In genomic region chr9:93183663-93184438, GRCh38 we compare ENCODE assay signal across 8 cellular contexts. TPM values are rescaled to one million over a fixed set of nuclear protein-coding genes. Genes with fewer than 3 reads are reported as not detected.
A peak's percentile ranks its signal among the peaks of the same experiment; 100 is the strongest.
DNase-seq lines count a peak whose midpoint lies in the region; ATAC-seq, FAIRE-seq and TF ChIP-seq lines count a peak whose summit lies in the region.

TSS of gene WNK2 (plus strand) at chr9:93184139. CDS start at chr9:93184930, 791 bp downstream.

- H3K4me1 ChIP-seq in K562 (replicated peaks in 1 of 2; ENCODE audit: control insufficient read depth in 2 of 2, insufficient read depth in 2 of 2, low read length in 2 of 2) (peaks cover 0 to 22% of the 10 kb centered on the region in 2 experiments; a peak in 2 of 5 replicates), small intestine (ENCODE audit: control insufficient read depth in 2 of 2, insufficient read depth in 1 of 2, low read depth in 1 of 2, low read length in 1 of 2) (peaks cover 6 to 9% of the 10 kb centered on the region in 2 donors)

- H3K36me3 ChIP-seq in SK-N-MC (ENCODE audit: insufficient read depth, low read length): no peaks in the 10 kb centered on the region
- H3K36me3 ChIP-seq in K562 (ENCODE audit: control insufficient read depth, insufficient read depth, low read length): no peaks in the 10 kb centered on the region
- H3K36me3 ChIP-seq in small intestine (ENCODE audit: control insufficient read depth in 2 of 2, insufficient read depth in 2 of 2, low read length in 2 of 2): no peaks in the 10 kb centered on the region

- H3K9me1 ChIP-seq in K562 (ENCODE audit: control insufficient read depth, insufficient read depth, low read length): no peaks in the 10 kb centered on the region

- peak within 1 kb of the TSS; percentile 62 for H3K4me2 ChIP-seq in K562 (ENCODE audit: insufficient read depth, low read length)

- POLR2A ChIA-PET in K562 (lab: Yijun Ruan, JAX): no interaction called here

- under 1% methylated on average over 38 of the region's 85 CpGs for WGBS in K562 (ENCODE audit: insufficient coverage, low coverage, missing lambda C conversion rate)
- WGBS in small intestine, 3 donors: 1 to 3% (median 2%) methylated on average over 39 to 85 of the region's 85 CpGs

- in situ Hi-C loops in K562 (cut with MboI): no loop called here

- no peak for TF ChIP-seq CTCF in K562 (IDR thresholded peaks at IDR 0.05 in 2 of 3, conservative IDR thresholded peaks at IDR 0.05 in 1 of 3; ENCODE audit: insufficient read depth in 2 of 3, low read depth in 1 of 3, low read length in 3 of 3)

- H2AFZ ChIP-seq in K562 (ENCODE audit: low read depth, low read length): peak within 1 kb of the TSS; percentile 74

- DNase-seq in NCI-H1417 (lab: John Stamatoyannopoulos, UW) (peak; percentile 45 to 92 (median 86)), NCI-H1417 treated with DMSO at 0.1 percent for 48 hours (lab: John Stamatoyannopoulos, UW) (no peak), SK-N-MC (ENCODE audit: low read depth, low spot score) (no peak), K562 (ENCODE audit: extremely low read depth in 1 of 4, low spot score in 3 of 4) (peak; percentile 46 to 98 (median 94)), iPS-NIHi11 (ENCODE audit: low spot score) (peak; percentile 99), small intestine (peak; percentile 65), SIG-M5 treated with dmso at 0.1 percent for 504 hours (lab: John Stamatoyannopoulos, UW; ENCODE audit: unreplicated experiment) (no peak)

- H3K9me3 ChIP-seq in SK-N-MC (ENCODE audit: low read depth, low read length) (no peaks in the 10 kb centered on the region), K562 (replicated peaks; ENCODE audit: control insufficient read depth, insufficient read depth, low read depth, low read length) (no peaks in the 10 kb centered on the region), small intestine (ENCODE audit: control insufficient read depth, low read depth) (no peaks in the 10 kb centered on the region)

- peaks cover 16% of the 10 kb centered on the region for H4K20me1 ChIP-seq in K562 (replicated peaks; ENCODE audit: control insufficient read depth, insufficient read depth, low read length)

- H3K4me3 ChIP-seq in SK-N-MC (peak within 1 kb of the TSS; percentile 84), K562 (peak within 1 kb of the TSS; percentile 40), small intestine (ENCODE audit: low read depth in 1 of 2, low read length in 2 of 2) (peak within 1 kb of the TSS; percentile 58 to 61)

- H3K79me2 ChIP-seq in K562 (ENCODE audit: control insufficient read depth, insufficient read depth, low read length): no peaks in the 10 kb centered on the region

- intact Hi-C loops in K562 (cut with micrococcal nuclease): no loop called here

- BruUV-seq in K562 (replicated peaks; lab: Mats Ljungman, UMichigan): no TSS peak

- FAIRE-seq in K562 (lab: Jason Lieb, UNC) (no peak), small intestine (lab: Jason Lieb, UNC) (no peak)

- CTCF ChIA-PET in K562 (lab: Yijun Ruan, JAX; ENCODE audit: low intra/inter-chr PET ratio): no interaction called here

- no peak for TF ChIP-seq POLR2A in K562 (conservative IDR thresholded peaks at IDR 0.05)

- TF ChIP-seq EP300 in K562 (IDR thresholded peaks at IDR 0.05; ENCODE audit: low read length): no peak

- H3K9ac ChIP-seq in SK-N-MC (ENCODE audit: insufficient read length) (peak within 1 kb of the TSS; percentile 73), K562 (ENCODE audit: insufficient read depth in 1 of 2, low read depth in 2 of 2, low read length in 2 of 2) (peak within 1 kb of the TSS in 1 of 2 experiments; percentile 92; a peak in 2 of 4 replicates)

- ATAC-seq in K562: peak; percentile 91
- ATAC-seq in GM21526 (IDR thresholded peaks at IDR 0.05; ENCODE audit: low FRiP score, unreplicated experiment): no peak

- H3K27ac ChIP-seq in SK-N-MC (no peak within 1 kb of the TSS), K562 (ENCODE audit: extremely low read depth, low read depth, low read length) (no peak within 1 kb of the TSS), small intestine (ENCODE audit: low read depth in 1 of 2, low read length in 1 of 2) (no peak within 1 kb of the TSS)

- H3K27me3 ChIP-seq in K562 (ENCODE audit: control insufficient read depth in 2 of 2, insufficient read depth in 2 of 2, low read length in 2 of 2) (peaks cover 36 to 67% of the 10 kb centered on the region in 2 experiments; a peak in 4 of 5 replicates), small intestine (ENCODE audit: control insufficient read depth in 2 of 2, insufficient read depth in 2 of 2, low read length in 2 of 2) (no peaks in the 10 kb centered on the region)

- no peak for TF ChIP-seq RAD21 in K562 (CRISPR knock-in tag; conservative IDR thresholded peaks at IDR 0.05 in 1 of 2, IDR thresholded peaks at IDR 0.05 in 1 of 2)

TF ChIP-seq in K562, 482 proteins besides CTCF, POLR2A, EP300 and RAD21 (continues in another document):
- peak; percentile 43; the same call in 1 of the 2 replicates for TF ChIP-seq PHF8 (IDR thresholded peaks at IDR 0.05; ENCODE audit: borderline replicate concordance, low read length)
- TF ChIP-seq HMGN3 (IDR thresholded peaks at IDR 0.05; ENCODE audit: borderline replicate concordance, extremely low read depth, insufficient read length, low read depth, low read length): peak; percentile 31
- peak; percentile 19; the same call in 1 of the 2 replicates for TF ChIP-seq CTBP1 (IDR thresholded peaks at IDR 0.05; ENCODE audit: borderline replicate concordance)
- no peak for TF ChIP-seq EHMT2 (IDR thresholded peaks at IDR 0.05)
- TF ChIP-seq ZNF24 (IDR thresholded peaks at IDR 0.05): no peak
- TF ChIP-seq, protein P1, sequence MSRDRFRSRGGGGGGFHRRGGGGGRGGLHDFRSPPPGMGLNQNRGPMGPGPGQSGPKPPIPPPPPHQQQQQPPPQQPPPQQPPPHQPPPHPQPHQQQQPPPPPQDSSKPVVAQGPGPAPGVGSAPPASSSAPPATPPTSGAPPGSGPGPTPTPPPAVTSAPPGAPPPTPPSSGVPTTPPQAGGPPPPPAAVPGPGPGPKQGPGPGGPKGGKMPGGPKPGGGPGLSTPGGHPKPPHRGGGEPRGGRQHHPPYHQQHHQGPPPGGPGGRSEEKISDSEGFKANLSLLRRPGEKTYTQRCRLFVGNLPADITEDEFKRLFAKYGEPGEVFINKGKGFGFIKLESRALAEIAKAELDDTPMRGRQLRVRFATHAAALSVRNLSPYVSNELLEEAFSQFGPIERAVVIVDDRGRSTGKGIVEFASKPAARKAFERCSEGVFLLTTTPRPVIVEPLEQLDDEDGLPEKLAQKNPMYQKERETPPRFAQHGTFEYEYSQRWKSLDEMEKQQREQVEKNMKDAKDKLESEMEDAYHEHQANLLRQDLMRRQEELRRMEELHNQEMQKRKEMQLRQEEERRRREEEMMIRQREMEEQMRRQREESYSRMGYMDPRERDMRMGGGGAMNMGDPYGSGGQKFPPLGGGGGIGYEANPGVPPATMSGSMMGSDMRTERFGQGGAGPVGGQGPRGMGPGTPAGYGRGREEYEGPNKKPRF (IDR thresholded peaks at IDR 0.05; ENCODE audit: low read depth, low read length): no peak
- 0 out of 2 replicates have a peak, but pooled peaks have one; percentile 25 for TF ChIP-seq ZNF395 (CRISPR knock-in tag; IDR thresholded peaks at IDR 0.05)
- TF ChIP-seq SAFB (IDR thresholded peaks at IDR 0.05; ENCODE audit: borderline replicate concordance, low read depth, low read length): peak; percentile 53; the same call in 1 of the 2 replicates
- 0 out of 4 replicates have a peak, but pooled peaks of 1 of the 2 experiments have one; percentile 16 for TF ChIP-seq NONO (IDR thresholded peaks at IDR 0.05; ENCODE audit: low read depth in 2 of 2, low read length in 1 of 2)
- TF ChIP-seq PCBP2 (IDR thresholded peaks at IDR 0.05; ENCODE audit: low read depth, low read length, poor library complexity, severe bottlenecking): no peak
- TF ChIP-seq, protein P2, sequence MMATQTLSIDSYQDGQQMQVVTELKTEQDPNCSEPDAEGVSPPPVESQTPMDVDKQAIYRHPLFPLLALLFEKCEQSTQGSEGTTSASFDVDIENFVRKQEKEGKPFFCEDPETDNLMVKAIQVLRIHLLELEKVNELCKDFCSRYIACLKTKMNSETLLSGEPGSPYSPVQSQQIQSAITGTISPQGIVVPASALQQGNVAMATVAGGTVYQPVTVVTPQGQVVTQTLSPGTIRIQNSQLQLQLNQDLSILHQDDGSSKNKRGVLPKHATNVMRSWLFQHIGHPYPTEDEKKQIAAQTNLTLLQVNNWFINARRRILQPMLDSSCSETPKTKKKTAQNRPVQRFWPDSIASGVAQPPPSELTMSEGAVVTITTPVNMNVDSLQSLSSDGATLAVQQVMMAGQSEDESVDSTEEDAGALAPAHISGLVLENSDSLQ (IDR thresholded peaks at IDR 0.05): peak; percentile 44
- no peak for TF ChIP-seq HMG20B (CRISPR knock-in tag; IDR thresholded peaks at IDR 0.05)

RNA-seq across cellular contexts. Expression of gene WNK2, which starts in this region (rescaled TPM):
- 5.1 and 9.4 TPM in 2 replicates for total RNA-seq in K562 (2011; cell fraction: chromatin; rRNA removed; ENCODE audit: low replicate concordance)
- total RNA-seq in K562 (2011; cell fraction: nucleolus; rRNA removed): 1.5 and 1.6 TPM in 2 replicates
- total RNA-seq in K562 (2011; cell fraction: nucleoplasm; rRNA removed): 4.0 and 4.5 TPM in 2 replicates
- 0.64 and 1.9 TPM in 2 replicates for total RNA-seq in K562 (2014; rRNA removed)
- 0.36 and 0.41 TPM in 2 replicates for total RNA-seq in K562 (2014; rRNA removed; fragmentation: Illumina TruSeq; extraction: Trizol)
- 0.40 and 0.60 TPM in 2 replicates for total RNA-seq in K562 (2015; rRNA removed; fragmentation: Illumina TruSeq; extraction: Trizol)
- total RNA-seq in K562 (2021): 3.3 TPM in 2 replicates
- 0.28 and 0.45 TPM in 2 replicates for polyA plus RNA-seq in K562 (2011; rRNA removed)
- 0.15 and 0.75 TPM in 2 replicates for polyA plus RNA-seq in K562 (2011; cell fraction: cytosol; rRNA removed)
- 0.73 and 2.4 TPM in 2 replicates for polyA plus RNA-seq in K562 (2011; cell fraction: nucleus; rRNA removed)
- 1.9 and 2.2 TPM in 2 replicates for polyA plus RNA-seq in K562 (2012)
- polyA plus RNA-seq in K562 (2014; fragmentation: Illumina TruSeq; extraction: Trizol): 0.73 and 1.7 TPM in 2 replicates
- polyA plus RNA-seq in K562 (2014; fragmentation: Nextera tagmentation; extraction: Ambion mirVana): not detected
- 1.4 and 1.8 TPM in 2 replicates for polyA plus RNA-seq in K562 (2014; rRNA removed)
- polyA minus RNA-seq in K562 (2011; rRNA and poly(A)+ RNA removed): 0.27 and 0.77 TPM in 2 replicates
- polyA minus RNA-seq in K562 (2011; cell fraction: cytosol; rRNA and poly(A)+ RNA removed): 0.67 TPM in 1 of 2 replicates, not detected in the other
- polyA minus RNA-seq in K562 (2011; cell fraction: nucleus; rRNA and poly(A)+ RNA removed): 0.89 and 1.2 TPM in 2 replicates
- 10 to 100 TPM; 13.8 to 48.4 (median 19.2) TPM for polyA plus RNA-seq in small intestine

Comparison
In these comparisons a context has a peak if more than half of its experiments do, and no peak if none do; other contexts are left out.
1. RNA of gene WNK2 (polyA plus RNA-seq): 13.8 to 48.4 TPM in small intestine; 0.15 to 2.4 TPM in K562; every median in the first group is over 4 times any median in the second.
2. DNase-seq: peak in NCI-H1417 (3 of 3), K562 (4 of 4), iPS-NIHi11 (single experiment) and small intestine (single experiment); none in NCI-H1417 treated with DMSO at 0.1 percent for 48 hours (single experiment), SK-N-MC (single experiment) and SIG-M5 treated with dmso at 0.1 percent for 504 hours (single experiment).
3. Peak in every context shown above with its lines, with median percentiles within 50 percentile points of each other: H3K4me3 ChIP-seq.